Comparison of ENCODE assay signal across 12 cellular contexts in the genomic region with DNA sequence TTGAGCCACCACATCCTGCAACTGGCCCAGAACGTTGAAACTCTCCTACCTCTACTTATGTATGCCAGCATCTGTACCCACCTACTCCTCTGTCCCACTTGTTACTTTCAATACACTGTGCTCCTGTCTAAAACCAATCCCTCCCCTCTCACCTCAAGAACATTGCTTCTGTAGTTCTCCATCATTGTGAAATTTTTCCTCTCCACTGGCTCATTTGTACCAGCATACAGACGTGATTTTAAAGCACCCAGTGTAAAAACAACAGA. TPM values are rescaled to one million over a fixed set of nuclear protein-coding genes. Genes with fewer than 3 reads are reported as not detected.
DNase-seq lines count a peak whose midpoint lies in the region; ATAC-seq lines count a peak whose summit lies in the region.
"Had no signal": no experiment of that assay in that cellular context is flagged by ENCODE, and none has a peak within 500 bp of the region (broad histone marks: within the 10 kb centered on the region; RNA-seq: fewer than 3 reads in every experiment).

No MANE protein-coding gene starts in this region.

- H3K27ac ChIP-seq in BLaER1, result peak overlapping the region; percentile 70
- H3K27ac ChIP-seq: C4-2B had no signal

- no peak overlapping the region for H3K4me3 ChIP-seq in BLaER1
- H3K4me3 ChIP-seq: lung had no signal

- no peak overlapping the region for H3K9ac ChIP-seq in BLaER1

- H3K27ac Mint-ChIP-seq in activated CD4-positive, alpha-beta memory T cell treated with anti-CD3 and anti-CD28 coated beads, Interleukin-2, amount 10 ng/mL, durations not matched to agents 7 days and 5 days, result peak overlapping the region; percentile 78

- ATAC-seq in GM19043 (IDR thresholded peaks at IDR 0.05; ENCODE audit: low read depth, unreplicated experiment) (peak; percentile 39), HG02938 (IDR thresholded peaks at IDR 0.05; ENCODE audit: unreplicated experiment) (peak; percentile 25)
- ATAC-seq: HCT116 had no signal

- CTCF ChIA-PET in activated CD4-positive, alpha-beta memory T cell treated with anti-CD3 and anti-CD28 coated beads, Interleukin-2, amount 10 ng/mL, durations not matched to agents 7 days and 5 days (lab: Charles Lee), result interaction anchor here (1.5 kb wide), 1 partner anchor 25 kb away, joined by 6 read pairs; a partner anchor contains a TSS

- no peaks in the 10 kb centered on the region for H3K27me3 Mint-ChIP-seq in activated CD4-positive, alpha-beta memory T cell treated with anti-CD3 and anti-CD28 coated beads, Interleukin-2, amount 10 ng/mL, durations not matched to agents 7 days and 5 days

- H3K27me3 ChIP-seq in BLaER1, result no peaks in the 10 kb centered on the region

- H3K36me3 Mint-ChIP-seq in activated CD4-positive, alpha-beta memory T cell treated with anti-CD3 and anti-CD28 coated beads, Interleukin-2, amount 10 ng/mL, durations not matched to agents 7 days and 5 days (ENCODE audit: low read depth), result peaks cover 7% of the 10 kb centered on the region

- H3K9me3 ChIP-seq in BLaER1, result peaks cover 12% of the 10 kb centered on the region

- H3K9me3 Mint-ChIP-seq in activated CD4-positive, alpha-beta memory T cell treated with anti-CD3 and anti-CD28 coated beads, Interleukin-2, amount 10 ng/mL, durations not matched to agents 7 days and 5 days, result peaks cover 5% of the 10 kb centered on the region

- H3K4me1 ChIP-seq in BLaER1, result peaks cover 21% of the 10 kb centered on the region

- POLR2A ChIA-PET in activated CD4-positive, alpha-beta memory T cell treated with anti-CD3 and anti-CD28 coated beads, Interleukin-2, amount 10 ng/mL, durations not matched to agents 7 days and 5 days (lab: Charles Lee), result interaction anchor here (1.3 to 1.8 kb wide), 5 partner anchors 25 to 43 kb away, joined by 3 to 12 read pairs (median 5); a partner anchor contains a TSS

- DNase-seq in activated CD4-positive, alpha-beta memory T cell treated with anti-CD3 and anti-CD28 coated beads, Interleukin-2, amount 10 ng/mL, durations not matched to agents 7 days and 5 days, result no peak
- DNase-seq in NCI-H146 treated with DMSO at 0.1 percent for 48 hours (lab: John Stamatoyannopoulos, UW; ENCODE audit: unreplicated experiment), result no peak
- DNase-seq in GOT3 (lab: John Stamatoyannopoulos, UW), result no peak
- no peak for DNase-seq in ecto neural progenitor cell (ENCODE audit: low spot score)
- DNase-seq in NCI-H774 (lab: John Stamatoyannopoulos, UW), result no peak
- DNase-seq: NCI-H524 treated with DMSO at 0.1 percent for 48 hours had no signal

- peaks cover 18% of the 10 kb centered on the region for H3K36me3 ChIP-seq in BLaER1

- no peaks in the 10 kb centered on the region for H4K20me1 ChIP-seq in BLaER1

- H3K4me3 Mint-ChIP-seq in activated CD4-positive, alpha-beta memory T cell treated with anti-CD3 and anti-CD28 coated beads, Interleukin-2, amount 10 ng/mL, durations not matched to agents 7 days and 5 days, result peak overlapping the region; percentile 9

- H3K4me2 ChIP-seq in BLaER1, result peak overlapping the region; percentile 79

- H3K4me1 Mint-ChIP-seq in activated CD4-positive, alpha-beta memory T cell treated with anti-CD3 and anti-CD28 coated beads, Interleukin-2, amount 10 ng/mL, durations not matched to agents 7 days and 5 days, result peaks cover 22% of the 10 kb centered on the region

RNA-seq across cellular contexts. Expression of a gene that starts 25.5 kb away (rescaled TPM):
- total RNA-seq in activated CD4-positive, alpha-beta memory T cell treated with anti-CD3 and anti-CD28 coated beads, Interleukin-2, amount 10 ng/mL, durations not matched to agents 7 days and 5 days, result 10 to 100 TPM; 43.4 to 45.9 TPM

RNA-seq across cellular contexts. Expression of a gene that starts 25.7 kb away (rescaled TPM):
- 100 to 1,000 TPM; 185 to 187 TPM for total RNA-seq in activated CD4-positive, alpha-beta memory T cell treated with anti-CD3 and anti-CD28 coated beads, Interleukin-2, amount 10 ng/mL, durations not matched to agents 7 days and 5 days
